8 cellular contexts compared by ENCODE assay signal in genomic region chr11:3341298-3341697, GRCh38. TPM values are rescaled to one million over a fixed set of nuclear protein-coding genes. Genes with fewer than 3 reads are reported as not detected.
DNase-seq lines count a peak whose midpoint lies in the region; ATAC-seq and TF ChIP-seq lines count a peak whose summit lies in the region.

No MANE protein-coding gene starts in this region.

- no peaks in the 10 kb centered on the region for H3K9me3 Mint-ChIP-seq in activated T-cell treated with anti-CD3 and anti-CD28 coated beads, Interleukin-2, amount 50 U/mL, for 4 hours

- H3K4me1 ChIP-seq in gastroesophageal sphincter: no peaks in the 10 kb centered on the region

- H3K4me1 Mint-ChIP-seq in activated T-cell treated with anti-CD3 and anti-CD28 coated beads, Interleukin-2, amount 50 U/mL, for 4 hours (ENCODE audit: low read depth): no peaks in the 10 kb centered on the region

- no peak overlapping the region for H3K4me3 ChIP-seq in gastroesophageal sphincter
- no peak overlapping the region for H3K4me3 ChIP-seq in retinal pigment epithelial cell (ENCODE audit: low read length)

- no peak overlapping the region for H3K27ac ChIP-seq in gastroesophageal sphincter

- TF ChIP-seq EP300 in gastroesophageal sphincter (IDR thresholded peaks at IDR 0.05): no peak

- 25 to 30% methylated on average over 9 to 10 of the region's 10 CpGs for WGBS in gastroesophageal sphincter (ENCODE audit: low coverage in 1 of 2), 2 donors

- no peaks in the 10 kb centered on the region for H3K36me3 ChIP-seq in gastroesophageal sphincter

- TF ChIP-seq CTCF in gastroesophageal sphincter (IDR thresholded peaks at IDR 0.05) (peak; percentile 40 to 64 (median 44)), retinal pigment epithelial cell (conservative IDR thresholded peaks at IDR 0.05; ENCODE audit: low read depth, low read length) (peak; percentile 78)

- H3K4me3 Mint-ChIP-seq in activated T-cell treated with anti-CD3 and anti-CD28 coated beads, Interleukin-2, amount 50 U/mL, for 4 hours: no peak overlapping the region

- H3K9me3 ChIP-seq in gastroesophageal sphincter: no peaks in the 10 kb centered on the region

- no peaks in the 10 kb centered on the region for H3K36me3 Mint-ChIP-seq in activated T-cell treated with anti-CD3 and anti-CD28 coated beads, Interleukin-2, amount 50 U/mL, for 4 hours (ENCODE audit: insufficient read depth)

- peaks cover 29% of the 10 kb centered on the region for H3K27me3 ChIP-seq in gastroesophageal sphincter

- ATAC-seq in activated T-cell treated with anti-CD3 and anti-CD28 coated beads, Interleukin-2, amount 50 U/mL, for 4 hours: peak in 1 of 2 donors; percentile 40
- ATAC-seq in gastroesophageal sphincter (no peak), GM21825 (IDR thresholded peaks at IDR 0.05; ENCODE audit: unreplicated experiment) (no peak), GM19463 (IDR thresholded peaks at IDR 0.05; ENCODE audit: unreplicated experiment) (no peak)

- DNase-seq in NCI-H82 (lab: John Stamatoyannopoulos, UW) (peak; percentile 41), NCI-H82 treated with DMSO at 0.1 percent for 48 hours (lab: John Stamatoyannopoulos, UW; ENCODE audit: unreplicated experiment) (no peak), NOMO-1 treated with dmso at 0.1 percent for 144 hours (lab: John Stamatoyannopoulos, UW; ENCODE audit: unreplicated experiment) (peak; percentile 31), retinal pigment epithelial cell (ENCODE audit: low read depth) (no peak)
- peak; percentile 66 for DNase-seq in activated T-cell treated with anti-CD3 and anti-CD28 coated beads, Interleukin-2, amount 50 U/mL, for 4 hours

- TF ChIP-seq POLR2A in gastroesophageal sphincter (IDR thresholded peaks at IDR 0.05): no peak

- peaks cover 44% of the 10 kb centered on the region for H3K27me3 Mint-ChIP-seq in activated T-cell treated with anti-CD3 and anti-CD28 coated beads, Interleukin-2, amount 50 U/mL, for 4 hours (ENCODE audit: low read depth)

RNA-seq across cellular contexts. Expression of gene ZNF195, which starts 37.6 kb away (rescaled TPM):
- total RNA-seq in activated T-cell treated with anti-CD3 and anti-CD28 coated beads, Interleukin-2, amount 50 U/mL, for 4 hours: 10 to 100 TPM; 35.5 to 44.3 (median 43.8) TPM
- total RNA-seq in gastroesophageal sphincter: 10 to 100 TPM in 2 of 4 donors, 1 to 10 TPM in 2; 7.9 to 19.9 (median 12.6) TPM

Comparison
In these comparisons a context has a peak if more than half of its experiments do, and no peak if none do; other contexts are left out.
1. DNase-seq: peak in NCI-H82 (single experiment), NOMO-1 treated with dmso at 0.1 percent for 144 hours (single experiment) and activated T-cell treated with anti-CD3 and anti-CD28 coated beads, Interleukin-2, amount 50 U/mL, for 4 hours (single experiment); none in NCI-H82 treated with DMSO at 0.1 percent for 48 hours (single experiment) and retinal pigment epithelial cell (single experiment).